Comparison of ENCODE assay signal across 8 cellular contexts in genomic region chr12:47021298-47021697, GRCh38. TPM values are rescaled to one million over a fixed set of nuclear protein-coding genes. Genes with fewer than 3 reads are reported as not detected.
DNase-seq lines count a peak whose midpoint lies in the region; ATAC-seq and TF ChIP-seq lines count a peak whose summit lies in the region.

No MANE protein-coding gene starts in this region.

- no peak for DNase-seq in CD4-positive, alpha-beta T cell
- DNase-seq in NCI-H2107 treated with DMSO at 0.1 percent for 48 hours (lab: John Stamatoyannopoulos, UW; ENCODE audit: unreplicated experiment) (peak; percentile 56), left ventricle myocardium inferior (no peak), gastrocnemius medialis (no peak)
- DNase-seq in activated CD8-positive, alpha-beta T cell treated with anti-CD3 and anti-CD28 coated beads for 36 hours: peak; percentile 16
- DNase-seq in activated naive CD4-positive, alpha-beta T cell treated with anti-CD3 and anti-CD28 coated beads for 36 hours: no peak

- intact Hi-C loops in CD4-positive, alpha-beta T cell (cut with DNase I, micrococcal nuclease): loop anchor here (1.0 to 2.0 kb wide), 6 partner anchors 679 to 949 kb away; no protein-coding TSS in a partner anchor
- intact Hi-C loops in activated CD8-positive, alpha-beta T cell treated with anti-CD3 and anti-CD28 coated beads for 36 hours (cut with micrococcal nuclease): loop anchor here (5.0 kb wide), 1 partner anchor 679 kb away; no protein-coding TSS in a partner anchor
- intact Hi-C loops in left ventricle myocardium inferior (cut with micrococcal nuclease): no loop called here
- intact Hi-C loops in gastrocnemius medialis (cut with DNase I; ENCODE audit: low total_unique reads): loop anchor here (2.0 to 10.0 kb wide), 2 partner anchors 678 to 896 kb away; no protein-coding TSS in a partner anchor
- intact Hi-C loops in activated naive CD4-positive, alpha-beta T cell treated with anti-CD3 and anti-CD28 coated beads for 36 hours (cut with micrococcal nuclease): loop anchor here (1.0 to 10.0 kb wide), 5 partner anchors 346 to 949 kb away; no protein-coding TSS in a partner anchor

- peak; percentile 39 for ATAC-seq in CD4-positive, alpha-beta T cell (ENCODE audit: poor library complexity)
- ATAC-seq in GM18907 (IDR thresholded peaks at IDR 0.05; ENCODE audit: unreplicated experiment) (peak; percentile 54), gastrocnemius medialis (peak; percentile 56 to 58), GM18909 (IDR thresholded peaks at IDR 0.05; ENCODE audit: poor library complexity, unreplicated experiment) (no peak)
- peak; percentile 70 for ATAC-seq in activated CD8-positive, alpha-beta T cell treated with anti-CD3 and anti-CD28 coated beads for 36 hours

- H3K9me3 ChIP-seq in CD4-positive, alpha-beta T cell (ENCODE audit: control insufficient read depth, low read length): no peaks in the 10 kb centered on the region
- H3K9me3 ChIP-seq in left ventricle myocardium inferior (replicated peaks): no peaks in the 10 kb centered on the region
- no peaks in the 10 kb centered on the region for H3K9me3 ChIP-seq in gastrocnemius medialis

- CTCF ChIA-PET in CD4-positive, alpha-beta T cell (lab: Charles Lee): interaction anchor here (0.5 to 2.8 kb wide), 6 partner anchors 11 to 983 kb away, joined by 3 to 10 read pairs (median 6); no protein-coding TSS in a partner anchor
- CTCF ChIA-PET in activated CD8-positive, alpha-beta T cell treated with anti-CD3 and anti-CD28 coated beads for 36 hours (lab: Charles Lee): interaction anchor here (0.6 to 2.7 kb wide), 39 partner anchors 9 to 951 kb away, joined by 3 to 24 read pairs (median 3); no protein-coding TSS in a partner anchor
- CTCF ChIA-PET in activated naive CD4-positive, alpha-beta T cell treated with anti-CD3 and anti-CD28 coated beads for 36 hours (lab: Charles Lee): interaction anchor here (0.5 to 4.3 kb wide), 31 partner anchors 10 to 950 kb away, joined by 3 to 40 read pairs (median 3); no protein-coding TSS in a partner anchor

- peak; percentile 83 for TF ChIP-seq CTCF in CD4-positive, alpha-beta T cell (IDR thresholded peaks at IDR 0.05)
- TF ChIP-seq CTCF in activated CD8-positive, alpha-beta T cell treated with anti-CD3 and anti-CD28 coated beads for 36 hours (IDR thresholded peaks at IDR 0.05): peak; percentile 81
- TF ChIP-seq CTCF in left ventricle myocardium inferior (IDR thresholded peaks at IDR 0.05; ENCODE audit: borderline replicate concordance) (peak; percentile 76), gastrocnemius medialis (IDR thresholded peaks at IDR 0.05 in 4 of 5, conservative IDR thresholded peaks at IDR 0.05 in 1 of 5) (peak; percentile 45 to 69 (median 47))

- no peak overlapping the region for H3K4me3 Mint-ChIP-seq in CD4-positive, alpha-beta T cell
- H3K4me3 Mint-ChIP-seq in activated CD8-positive, alpha-beta T cell treated with anti-CD3 and anti-CD28 coated beads for 36 hours: no peak overlapping the region
- no peak overlapping the region for H3K4me3 Mint-ChIP-seq in activated naive CD4-positive, alpha-beta T cell treated with anti-CD3 and anti-CD28 coated beads for 36 hours

- no peaks in the 10 kb centered on the region for H3K9me3 Mint-ChIP-seq in CD4-positive, alpha-beta T cell
- H3K9me3 Mint-ChIP-seq in activated CD8-positive, alpha-beta T cell treated with anti-CD3 and anti-CD28 coated beads for 36 hours: no peaks in the 10 kb centered on the region
- H3K9me3 Mint-ChIP-seq in activated naive CD4-positive, alpha-beta T cell treated with anti-CD3 and anti-CD28 coated beads for 36 hours: no peaks in the 10 kb centered on the region

- POLR2A ChIA-PET in CD4-positive, alpha-beta T cell (lab: Charles Lee): no interaction called here
- POLR2A ChIA-PET in activated CD8-positive, alpha-beta T cell treated with anti-CD3 and anti-CD28 coated beads for 36 hours (lab: Charles Lee): interaction anchor here (1.2 kb wide), 1 partner anchor 1030 kb away, joined by 3 read pairs; no protein-coding TSS in a partner anchor

- H3K27ac ChIP-seq in CD4-positive, alpha-beta T cell (ENCODE audit: low read depth, low read length): no peak overlapping the region
- H3K27ac ChIP-seq in left ventricle myocardium inferior (replicated peaks): no peak overlapping the region
- no peak overlapping the region for H3K27ac ChIP-seq in gastrocnemius medialis

- no peak for TF ChIP-seq POLR2A in gastrocnemius medialis (IDR thresholded peaks at IDR 0.05)

- H3K27ac Mint-ChIP-seq in CD4-positive, alpha-beta T cell: no peak overlapping the region
- H3K27ac Mint-ChIP-seq in activated CD8-positive, alpha-beta T cell treated with anti-CD3 and anti-CD28 coated beads for 36 hours: no peak overlapping the region
- no peak overlapping the region for H3K27ac Mint-ChIP-seq in activated naive CD4-positive, alpha-beta T cell treated with anti-CD3 and anti-CD28 coated beads for 36 hours

- no peaks in the 10 kb centered on the region for H3K4me1 ChIP-seq in left ventricle myocardium inferior
- H3K4me1 ChIP-seq in gastrocnemius medialis: no peaks in the 10 kb centered on the region

- H3K36me3 ChIP-seq in left ventricle myocardium inferior (no peaks in the 10 kb centered on the region), gastrocnemius medialis (no peaks in the 10 kb centered on the region)

- no peaks in the 10 kb centered on the region for H3K36me3 Mint-ChIP-seq in CD4-positive, alpha-beta T cell (ENCODE audit: low read depth)
- no peaks in the 10 kb centered on the region for H3K36me3 Mint-ChIP-seq in activated CD8-positive, alpha-beta T cell treated with anti-CD3 and anti-CD28 coated beads for 36 hours (ENCODE audit: low read depth)
- no peaks in the 10 kb centered on the region for H3K36me3 Mint-ChIP-seq in activated naive CD4-positive, alpha-beta T cell treated with anti-CD3 and anti-CD28 coated beads for 36 hours (ENCODE audit: low read depth)

- in situ Hi-C loops in gastrocnemius medialis (cut with MboI; ENCODE audit: low sequenced_read_pairs in 4 of 4): loop anchor here in 3 of 4 donors (10.0 to 25.0 kb wide), 3 partner anchors 676 to 884 kb away; no protein-coding TSS in a partner anchor

- H3K27me3 ChIP-seq in CD4-positive, alpha-beta T cell (ENCODE audit: control insufficient read depth, insufficient read depth, low read length): no peaks in the 10 kb centered on the region
- peaks cover 2% of the 10 kb centered on the region for H3K27me3 ChIP-seq in left ventricle myocardium inferior (ENCODE audit: low read depth)
- no peaks in the 10 kb centered on the region for H3K27me3 ChIP-seq in gastrocnemius medialis

- H3K27me3 Mint-ChIP-seq in CD4-positive, alpha-beta T cell: peaks cover 20% of the 10 kb centered on the region
- H3K27me3 Mint-ChIP-seq in activated CD8-positive, alpha-beta T cell treated with anti-CD3 and anti-CD28 coated beads for 36 hours: peaks cover 10% of the 10 kb centered on the region
- no peaks in the 10 kb centered on the region for H3K27me3 Mint-ChIP-seq in activated naive CD4-positive, alpha-beta T cell treated with anti-CD3 and anti-CD28 coated beads for 36 hours (ENCODE audit: low read depth)

- H3K4me1 Mint-ChIP-seq in CD4-positive, alpha-beta T cell (ENCODE audit: low read depth): no peaks in the 10 kb centered on the region
- peaks cover 4% of the 10 kb centered on the region for H3K4me1 Mint-ChIP-seq in activated CD8-positive, alpha-beta T cell treated with anti-CD3 and anti-CD28 coated beads for 36 hours (ENCODE audit: low read depth)
- H3K4me1 Mint-ChIP-seq in activated naive CD4-positive, alpha-beta T cell treated with anti-CD3 and anti-CD28 coated beads for 36 hours (ENCODE audit: low read depth): no peaks in the 10 kb centered on the region

- H3K4me3 ChIP-seq in left ventricle myocardium inferior (no peak overlapping the region), gastrocnemius medialis (no peak overlapping the region)

RNA-seq across cellular contexts. Expression of gene PCED1B, which starts 58.1 kb away (rescaled TPM):
- total RNA-seq in CD4-positive, alpha-beta T cell: 10 to 100 TPM; 18.7 to 20.0 TPM
- 100 to 1,000 TPM; 117 to 119 TPM for total RNA-seq in activated CD8-positive, alpha-beta T cell treated with anti-CD3 and anti-CD28 coated beads for 36 hours
- total RNA-seq in left ventricle myocardium inferior: 0.55 TPM
- total RNA-seq in gastrocnemius medialis: under 1 TPM in 3 of 4 donors, not detected in 1; 0.36 to 0.55 (median 0.47) TPM
- 100 to 1,000 TPM; 138 to 143 TPM for total RNA-seq in activated naive CD4-positive, alpha-beta T cell treated with anti-CD3 and anti-CD28 coated beads for 36 hours

RNA-seq across cellular contexts. Expression of gene AMIGO2, which starts 58.5 kb away (rescaled TPM):
- total RNA-seq in CD4-positive, alpha-beta T cell: 10 to 100 TPM in 1 of 2 experiments, 1 to 10 TPM in 1; 9.7 to 10.1 TPM
- total RNA-seq in activated CD8-positive, alpha-beta T cell treated with anti-CD3 and anti-CD28 coated beads for 36 hours: 10 to 100 TPM; 12.1 to 12.5 TPM
- total RNA-seq in left ventricle myocardium inferior: 2.3 TPM
- 1 to 10 TPM in 1 of 4 donors, under 1 TPM in 3; 0.41 to 1.5 (median 0.51) TPM for total RNA-seq in gastrocnemius medialis
- 10 to 100 TPM; 19.2 to 19.6 TPM for total RNA-seq in activated naive CD4-positive, alpha-beta T cell treated with anti-CD3 and anti-CD28 coated beads for 36 hours

Comparison
In these comparisons a context has a peak if more than half of its experiments do, and no peak if none do; other contexts are left out.
1. DNase-seq: peak in NCI-H2107 treated with DMSO at 0.1 percent for 48 hours (single experiment) and activated CD8-positive, alpha-beta T cell treated with anti-CD3 and anti-CD28 coated beads for 36 hours (single experiment); none in CD4-positive, alpha-beta T cell (0 of 10), left ventricle myocardium inferior (single experiment), gastrocnemius medialis (0 of 2) and activated naive CD4-positive, alpha-beta T cell treated with anti-CD3 and anti-CD28 coated beads for 36 hours (single experiment).
2. RNA of gene PCED1B, which starts 58.1 kb away (total RNA-seq): 138 to 143 TPM in activated naive CD4-positive, alpha-beta T cell treated with anti-CD3 and anti-CD28 coated beads for 36 hours, 117 to 119 TPM in activated CD8-positive, alpha-beta T cell treated with anti-CD3 and anti-CD28 coated beads for 36 hours and 18.7 to 20.0 TPM in CD4-positive, alpha-beta T cell; 0.55 TPM in left ventricle myocardium inferior (single experiment) and 0.36 to 0.55 TPM in gastrocnemius medialis; every median in the first group is over 10 times any median in the second.
3. Peak in every context shown above with its lines, with median percentiles within 50 percentile points of each other: CTCF ChIP-seq.